In the genomic region with DNA sequence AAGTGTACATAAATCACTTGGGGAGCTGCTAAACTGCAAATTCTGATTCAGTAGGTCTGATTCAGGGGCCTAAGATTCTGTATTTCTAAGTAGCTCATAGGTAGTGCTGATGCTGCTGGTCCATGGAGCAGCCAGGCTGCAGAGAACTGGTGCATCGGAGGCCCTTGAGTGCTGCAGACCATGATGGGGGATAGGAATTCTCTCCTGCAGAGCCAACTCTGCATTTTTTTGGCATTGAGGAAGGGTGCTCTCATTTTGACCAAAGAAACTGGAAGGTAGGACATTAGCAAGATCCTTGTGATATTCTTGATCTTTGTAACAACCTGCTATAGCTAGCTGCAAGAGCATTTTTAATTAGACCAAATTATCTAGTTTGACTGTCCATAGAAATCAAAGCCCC, we compare ENCODE assay signal across 1 cellular context.
TF ChIP-seq lines count a peak whose summit lies in the region.

No MANE protein-coding gene starts in this region.

TF ChIP-seq in K562, 482 proteins besides CTCF, POLR2A, EP300 and RAD21:
- peak; percentile 32 for TF ChIP-seq POLR2B (IDR thresholded peaks at IDR 0.05; ENCODE audit: low read depth, partially characterized antibody)
- 0 out of 2 replicates have a peak, but pooled peaks have one; percentile 3 for TF ChIP-seq DEAF1 (CRISPR knock-in tag; IDR thresholded peaks at IDR 0.05)
- TF ChIP-seq PBX2 (CRISPR knock-in tag; IDR thresholded peaks at IDR 0.05; ENCODE audit: low read depth) = no peak
- 0 out of 2 replicates have a peak, but pooled peaks have one; percentile 33 for TF ChIP-seq PBX2 (tag; conservative IDR thresholded peaks at IDR 0.05; ENCODE audit: low read depth)
- no peak for TF ChIP-seq CBX8 (IDR thresholded peaks at IDR 0.05; ENCODE audit: borderline replicate concordance, extremely low read depth, low read depth, low read length, poor library complexity, severe bottlenecking)
- TF ChIP-seq KDM1A (IDR thresholded peaks at IDR 0.05) = peak in 1 of 2 experiments; percentile 52; a peak in 2 of 4 replicates
- no peak for TF ChIP-seq RBM17 (IDR thresholded peaks at IDR 0.05; ENCODE audit: borderline replicate concordance, low read depth, low read length)
- 0 out of 2 replicates have a peak, but pooled peaks have one; percentile 28 for TF ChIP-seq SUPT5H (IDR thresholded peaks at IDR 0.05)
- TF ChIP-seq MAFF (IDR thresholded peaks at IDR 0.05; ENCODE audit: low read length) = no peak
- TF ChIP-seq POLR2G (IDR thresholded peaks at IDR 0.05; ENCODE audit: low read depth, low read length) = 0 out of 2 replicates have a peak, but pooled peaks have one; percentile 28
